In the genomic region with DNA sequence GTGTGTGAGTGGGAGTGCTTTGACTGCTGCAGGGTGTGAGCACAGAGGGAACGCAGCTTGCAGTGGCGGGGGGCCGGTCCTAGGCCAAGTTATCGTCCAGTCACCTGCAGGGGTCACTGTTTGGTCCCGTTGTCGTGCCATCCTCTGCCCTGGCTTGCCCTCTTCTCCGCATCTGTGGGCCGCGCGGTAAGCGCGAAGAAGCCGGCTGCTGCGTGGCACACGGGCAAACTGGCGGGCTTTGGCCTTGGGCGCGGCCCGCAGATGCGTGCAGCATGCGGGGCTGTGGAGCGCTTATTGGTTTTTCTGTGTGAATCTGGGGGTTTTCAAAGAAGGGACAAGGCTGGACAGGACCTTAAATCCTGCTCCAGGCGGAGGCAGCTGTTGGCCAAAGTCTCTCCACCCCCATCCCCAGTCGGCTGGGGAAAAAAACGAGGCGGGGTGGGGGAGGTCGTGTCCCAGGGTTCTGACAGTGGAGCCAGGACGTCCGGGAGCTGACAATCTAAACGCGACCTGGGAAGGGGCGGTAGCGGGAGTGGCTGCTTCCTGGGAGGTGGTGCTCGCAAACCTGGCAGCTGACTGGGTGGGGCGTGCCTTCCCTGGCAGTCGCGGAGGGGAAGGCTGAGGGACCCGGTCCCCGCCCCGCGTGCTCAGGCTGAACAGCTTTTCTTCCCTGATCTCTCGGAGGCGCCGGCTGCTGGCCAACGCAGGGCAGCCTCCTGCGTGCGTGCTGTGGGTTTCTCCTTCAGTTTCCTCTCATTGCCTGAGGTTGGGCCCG, we compare ENCODE assay signal across 1 cellular context.
A peak's percentile ranks its signal among the peaks of the same experiment; 100 is the strongest.
TF ChIP-seq lines count a peak whose summit lies in the region.

No MANE protein-coding gene starts in this region.

TF ChIP-seq in SK-N-SH, 30 proteins besides CTCF, POLR2A, EP300 and RAD21 (continued from another document):
- TF ChIP-seq FOSL2 (IDR thresholded peaks at IDR 0.05; ENCODE audit: borderline replicate concordance, low read depth) (no peak), YY1 (IDR thresholded peaks at IDR 0.05; ENCODE audit: low read depth) (no peak), MXI1 (IDR thresholded peaks at IDR 0.05; ENCODE audit: low read depth, low read length) (peak; percentile 74), ELF1 (IDR thresholded peaks at IDR 0.05) (no peak), GABPA (IDR thresholded peaks at IDR 0.05; ENCODE audit: low read depth) (no peak), USF1 (IDR thresholded peaks at IDR 0.05; ENCODE audit: borderline replicate concordance, low read depth) (peak; percentile 35; the same call in 1 of the 2 replicates)
- TF ChIP-seq, protein P1, sequence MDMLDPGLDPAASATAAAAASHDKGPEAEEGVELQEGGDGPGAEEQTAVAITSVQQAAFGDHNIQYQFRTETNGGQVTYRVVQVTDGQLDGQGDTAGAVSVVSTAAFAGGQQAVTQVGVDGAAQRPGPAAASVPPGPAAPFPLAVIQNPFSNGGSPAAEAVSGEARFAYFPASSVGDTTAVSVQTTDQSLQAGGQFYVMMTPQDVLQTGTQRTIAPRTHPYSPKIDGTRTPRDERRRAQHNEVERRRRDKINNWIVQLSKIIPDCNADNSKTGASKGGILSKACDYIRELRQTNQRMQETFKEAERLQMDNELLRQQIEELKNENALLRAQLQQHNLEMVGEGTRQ (IDR thresholded peaks at IDR 0.05; ENCODE audit: borderline replicate concordance, low read depth, low read length): no peak
